ENCODE assay signal across 25 cellular contexts in the genomic region with DNA sequence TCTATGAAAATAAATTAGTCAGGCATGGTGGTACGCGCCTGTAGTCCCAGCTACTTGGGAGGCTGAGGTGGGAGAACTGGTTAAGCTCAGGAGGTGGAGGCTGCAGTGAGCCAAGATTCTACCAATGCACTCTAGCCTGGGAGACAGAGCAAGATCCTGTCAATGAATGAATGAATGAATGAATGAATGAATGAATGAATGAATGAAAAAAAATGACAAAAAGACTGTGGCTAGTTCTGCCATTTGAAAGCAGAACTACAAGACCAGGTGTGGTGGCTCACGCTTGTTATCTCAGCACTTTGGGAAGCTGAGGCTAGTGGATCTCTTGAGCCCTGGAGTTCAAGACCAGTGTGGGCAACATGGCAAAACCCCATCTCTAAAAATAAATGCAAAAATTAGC. TPM values are rescaled to one million over a fixed set of nuclear protein-coding genes. Genes with fewer than 3 reads are reported as not detected.
"Had no signal": no experiment of that assay in that cellular context is flagged by ENCODE, and none has a peak within 500 bp of the region (broad histone marks: within the 10 kb centered on the region; RNA-seq: fewer than 3 reads in every experiment).

No MANE protein-coding gene starts in this region.

- H3K27me3 ChIP-seq: foreskin keratinocyte, neural progenitor cell had no signal

- H3K4me3 ChIP-seq: neural progenitor cell, SK-N-MC, thoracic aorta had no signal

- H3K4me1 ChIP-seq: foreskin keratinocyte, neural progenitor cell had no signal

- H3K27ac Mint-ChIP-seq: activated CD4-positive, alpha-beta memory T cell treated with anti-CD3 and anti-CD28 coated beads for 36 hours; activated naive CD4-positive, alpha-beta T cell treated with anti-CD3 and anti-CD28 coated beads, Interleukin-2, amount 50 U/mL, for 72 hours; activated T-helper 1 cell treated with anti-CD3 and anti-CD28 coated beads, Interleukin-12 subunit alpha, Interleukin-12 subunit beta, Interleukin-2, Interleukin-4 antibody, amounts not matched to agents 30 ng/mL and 10 ng/mL and 1 ng/mL, durations not matched to agents 14 hours and 24 hours and 36 hours; neural progenitor cell; T-helper 2 cell treated with Interferon-gamma antibody and Interleukin-4, amounts not matched to agents 5 μg/mL and 100 μg/mL, for 36 hours; WTC11 had no signal

- H3K27ac ChIP-seq: foreskin keratinocyte, neural progenitor cell had no signal

- H3K27me3 Mint-ChIP-seq: activated CD4-positive, alpha-beta memory T cell treated with anti-CD3 and anti-CD28 coated beads for 36 hours; naive B cell had no signal

- H3K4me1 Mint-ChIP-seq: neural progenitor cell had no signal

- ATAC-seq: activated naive CD4-positive, alpha-beta T cell treated with anti-CD3 and anti-CD28 coated beads, Interleukin-2, amount 50 U/mL, for 72 hours; foreskin keratinocyte; left lobe of liver; WTC11 had no signal

- H3K9me3 ChIP-seq: thoracic aorta had no signal

- H3K4me3 Mint-ChIP-seq: activated CD4-positive, alpha-beta memory T cell treated with anti-CD3 and anti-CD28 coated beads for 36 hours; activated T-helper 1 cell treated with anti-CD3 and anti-CD28 coated beads, Interleukin-12 subunit alpha, Interleukin-12 subunit beta, Interleukin-2, Interleukin-4 antibody, amounts not matched to agents 30 ng/mL and 10 ng/mL and 1 ng/mL, durations not matched to agents 14 hours and 24 hours and 36 hours; naive B cell; neural progenitor cell; T-helper 2 cell treated with Interferon-gamma antibody and Interleukin-4, amounts not matched to agents 5 μg/mL and 100 μg/mL, for 36 hours; WTC11 had no signal

- H3K9me3 Mint-ChIP-seq: activated CD4-positive, alpha-beta memory T cell treated with anti-CD3 and anti-CD28 coated beads for 36 hours; activated naive CD4-positive, alpha-beta T cell treated with anti-CD3 and anti-CD28 coated beads, Interleukin-2, amount 50 U/mL, for 72 hours; activated T-helper 1 cell treated with anti-CD3 and anti-CD28 coated beads, Interleukin-12 subunit alpha, Interleukin-12 subunit beta, Interleukin-2, Interleukin-4 antibody, amounts not matched to agents 30 ng/mL and 10 ng/mL and 1 ng/mL, durations not matched to agents 14 hours and 24 hours and 36 hours; naive B cell; neural progenitor cell; T-helper 2 cell treated with Interferon-gamma antibody and Interleukin-4, amounts not matched to agents 5 μg/mL and 100 μg/mL, for 36 hours; WTC11 had no signal

- H3K36me3 Mint-ChIP-seq: activated naive CD4-positive, alpha-beta T cell treated with anti-CD3 and anti-CD28 coated beads, Interleukin-2, amount 50 U/mL, for 72 hours had no signal

- DNase-seq: activated CD4-positive, alpha-beta memory T cell treated with anti-CD3 and anti-CD28 coated beads for 36 hours; activated CD4-positive, alpha-beta T cell treated with anti-CD3 and anti-CD28 coated beads for 4 hours; activated gamma-delta T cell treated with Interleukin-2 at 50 U/mL for 16 hours; activated T-cell treated with anti-CD3 and anti-CD28 coated beads for 4 hours; foreskin keratinocyte; hippocampal formation; islet precursor cell; mammary epithelial cell; midbrain; naive B cell; stimulated activated CD8-positive, alpha-beta memory T cell treated with anti-CD3 and anti-CD28 coated beads, Interleukin-4, amount 100 ng/mL, for 48 hours; stimulated activated naive CD4-positive, alpha-beta T cell treated with Interleukin-2 at 50 U/mL for 16 hours had no signal

RNA-seq across cellular contexts. Expression of a gene that starts 32.2 kb away (rescaled TPM):
- total RNA-seq: activated naive CD4-positive, alpha-beta T cell treated with anti-CD3 and anti-CD28 coated beads, Interleukin-2, amount 50 U/mL, for 72 hours; activated T-helper 1 cell treated with anti-CD3 and anti-CD28 coated beads, Interleukin-12 subunit alpha, Interleukin-12 subunit beta, Interleukin-2, Interleukin-4 antibody, amounts not matched to agents 30 ng/mL and 10 ng/mL and 1 ng/mL, durations not matched to agents 14 hours and 24 hours and 36 hours; cardiac septum; epithelial cell of proximal tubule; fibroblast of lung; foreskin keratinocyte; left lobe of liver; mammary epithelial cell; osteocyte; urinary bladder had no signal
- polyA plus RNA-seq: fibroblast of lung, mammary epithelial cell, urinary bladder had no signal
